Comparison of ENCODE assay signal across 1 cellular context in genomic region chr2:145759228-145759940, GRCh38.
A peak's percentile ranks its signal among the peaks of the same experiment; 100 is the strongest.
TF ChIP-seq lines count a peak whose summit lies in the region.

No MANE protein-coding gene starts in this region.

TF ChIP-seq in HepG2, 621 proteins besides CTCF, POLR2A, EP300 and RAD21 (continued from another document and continues in another):
- TF ChIP-seq KDM5B (CRISPR knock-in tag; IDR thresholded peaks at IDR 0.05; ENCODE audit: borderline replicate concordance) (no peak), DRAP1 (CRISPR knock-in tag; IDR thresholded peaks at IDR 0.05) (peak; percentile 43; the same call in 1 of the 2 replicates), ZNF619 (CRISPR knock-in tag; IDR thresholded peaks at IDR 0.05) (no peak), ZNF180 (CRISPR knock-in tag; IDR thresholded peaks at IDR 0.05; ENCODE audit: borderline replicate concordance, low read depth) (no peak), FOXA3 (CRISPR knock-in tag; IDR thresholded peaks at IDR 0.05) (peak; percentile 24; the same call in 1 of the 2 replicates), MED1 (CRISPR knock-in tag; IDR thresholded peaks at IDR 0.05) (peak; percentile 54), IRF1 (CRISPR knock-in tag; IDR thresholded peaks at IDR 0.05; ENCODE audit: low read depth) (no peak), BCL6 (CRISPR knock-in tag; IDR thresholded peaks at IDR 0.05) (0 out of 2 replicates have a peak, but pooled peaks have one; percentile 18), TFAP4 (IDR thresholded peaks at IDR 0.05; ENCODE audit: borderline replicate concordance, low read depth) (no peak), CEBPB (IDR thresholded peaks at IDR 0.05; ENCODE audit: borderline replicate concordance, low read depth, low read length) (no peak), HMG20A (CRISPR knock-in tag; IDR thresholded peaks at IDR 0.05; ENCODE audit: borderline replicate concordance) (0 out of 2 replicates have a peak, but pooled peaks have one; percentile 58), ZNF503 (CRISPR knock-in tag; IDR thresholded peaks at IDR 0.05) (no peak), IKZF5 (CRISPR knock-in tag; IDR thresholded peaks at IDR 0.05) (no peak), HOXA3 (CRISPR knock-in tag; IDR thresholded peaks at IDR 0.05) (no peak), ZNF558 (CRISPR knock-in tag; IDR thresholded peaks at IDR 0.05; ENCODE audit: borderline replicate concordance) (no peak), ARID3A (IDR thresholded peaks at IDR 0.05; ENCODE audit: low read depth, low read length) (no peak), ZC3H13 (CRISPR knock-in tag; IDR thresholded peaks at IDR 0.05) (no peak), ZNF318 (CRISPR knock-in tag; IDR thresholded peaks at IDR 0.05) (no peak), ZNF644 (CRISPR knock-in tag; IDR thresholded peaks at IDR 0.05; ENCODE audit: low read depth) (peak; percentile 76), SMARCE1 (IDR thresholded peaks at IDR 0.05; ENCODE audit: borderline replicate concordance) (no peak), ZSCAN29 (CRISPR knock-in tag; conservative IDR thresholded peaks at IDR 0.05) (no peak), ZBTB7B (CRISPR knock-in tag; IDR thresholded peaks at IDR 0.05) (0 out of 2 replicates have a peak, but pooled peaks have one; percentile 39), TEAD3 (CRISPR knock-in tag; optimal IDR thresholded peaks at IDR 0.05; ENCODE audit: borderline replicate concordance) (peak; percentile 85), ZNF792 (CRISPR knock-in tag; IDR thresholded peaks at IDR 0.05) (0 out of 2 replicates have a peak, but pooled peaks have one; percentile 29), TSC22D2 (CRISPR knock-in tag; IDR thresholded peaks at IDR 0.05; ENCODE audit: borderline replicate concordance) (0 out of 2 replicates have a peak, but pooled peaks have one; percentile 62), JDP2 (CRISPR knock-in tag; IDR thresholded peaks at IDR 0.05; ENCODE audit: borderline replicate concordance) (no peak), ZKSCAN8 (CRISPR knock-in tag; IDR thresholded peaks at IDR 0.05; ENCODE audit: borderline replicate concordance) (0 out of 2 replicates have a peak, but pooled peaks have one; percentile 24), MIXL1 (CRISPR knock-in tag; IDR thresholded peaks at IDR 0.05) (0 out of 2 replicates have a peak, but pooled peaks have one; percentile 18), EED (CRISPR knock-in tag; IDR thresholded peaks at IDR 0.05) (no peak), SOX13 (IDR thresholded peaks at IDR 0.05) (no peak), SOX13 (CRISPR knock-in tag; conservative IDR thresholded peaks at IDR 0.05 in 1 of 2, IDR thresholded peaks at IDR 0.05 in 1 of 2) (peak in 1 of 2 experiments; percentile 66; a peak in 2 of 4 replicates), ZNF10 (CRISPR knock-in tag; IDR thresholded peaks at IDR 0.05; ENCODE audit: borderline replicate concordance, low read depth) (no peak), HOMEZ (CRISPR knock-in tag; IDR thresholded peaks at IDR 0.05; ENCODE audit: low read depth) (0 out of 2 replicates have a peak, but pooled peaks have one; percentile 42), ZNF704 (CRISPR knock-in tag; IDR thresholded peaks at IDR 0.05; ENCODE audit: borderline replicate concordance) (no peak), ZNF331 (CRISPR knock-in tag; IDR thresholded peaks at IDR 0.05) (peak; percentile 60), BCLAF1 (IDR thresholded peaks at IDR 0.05) (no peak), FOXK1 (CRISPR knock-in tag; IDR thresholded peaks at IDR 0.05; ENCODE audit: borderline replicate concordance, low read depth) (peak; percentile 22; the same call in 1 of the 2 replicates), SRSF4 (IDR thresholded peaks at IDR 0.05; ENCODE audit: low read depth, low read length, poor library complexity, severe bottlenecking) (no peak), ZNF569 (CRISPR knock-in tag; IDR thresholded peaks at IDR 0.05; ENCODE audit: borderline replicate concordance) (no peak)
